Comparison of ENCODE assay signal across 9 cellular contexts in genomic region chr4:80182237-80182866, GRCh38. TPM values are rescaled to one million over a fixed set of nuclear protein-coding genes. Genes with fewer than 3 reads are reported as not detected.
DNase-seq lines count a peak whose midpoint lies in the region; ATAC-seq and TF ChIP-seq lines count a peak whose summit lies in the region.
"Had no signal": no experiment of that assay in that cellular context is flagged by ENCODE, and none has a peak within 500 bp of the region (broad histone marks: within the 10 kb centered on the region; RNA-seq: fewer than 3 reads in every experiment).

No MANE protein-coding gene starts in this region.

- no peak for ATAC-seq in right lobe of liver
- ATAC-seq: K562 had no signal

- peak overlapping the region; percentile 98 for H3K4me2 ChIP-seq in Loucy (ENCODE audit: low read depth, low read length, poor library complexity, severe bottlenecking)

- H3K36me3 ChIP-seq in Loucy (ENCODE audit: insufficient read depth, low read length) (no peaks in the 10 kb centered on the region), right lobe of liver (no peaks in the 10 kb centered on the region), Peyer's patch (no peaks in the 10 kb centered on the region)
- H3K36me3 ChIP-seq in effector memory CD4-positive, alpha-beta T cell (ENCODE audit: control insufficient read depth, insufficient read depth, low read length) = no peaks in the 10 kb centered on the region

- WGBS in right lobe of liver (ENCODE audit: insufficient coverage, low coverage, low lambda C conversion rate, missing lambda C conversion rate) = 14% methylated on average over 10 of the region's 10 CpGs

- peak overlapping the region; percentile 93 for H3K4me3 ChIP-seq in Loucy (ENCODE audit: low read length, poor library complexity, severe bottlenecking)
- no peak overlapping the region for H3K4me3 ChIP-seq in effector memory CD4-positive, alpha-beta T cell (ENCODE audit: insufficient read depth, low read depth, low read length, poor library complexity, severe bottlenecking)
- no peak overlapping the region for H3K4me3 ChIP-seq in right lobe of liver
- H3K4me3 ChIP-seq in Peyer's patch = no peak overlapping the region
- H3K4me3 ChIP-seq: K562 had no signal

- peaks cover 48% of the 10 kb centered on the region for H3K79me2 ChIP-seq in Loucy (ENCODE audit: insufficient read depth, low read length)

- H3K4me3 Mint-ChIP-seq in activated CD4-positive, alpha-beta T cell treated with anti-CD3 and anti-CD28 coated beads, Interleukin-2, amount 10 ng/mL, durations not matched to agents 24 days and 14 days = peak overlapping the region; percentile 96

- H3K9me3 ChIP-seq in Loucy (ENCODE audit: insufficient read depth, low read depth, low read length) (no peaks in the 10 kb centered on the region), right lobe of liver (no peaks in the 10 kb centered on the region), Peyer's patch (no peaks in the 10 kb centered on the region)
- H3K9me3 ChIP-seq in effector memory CD4-positive, alpha-beta T cell (ENCODE audit: control insufficient read depth, low read length) = no peaks in the 10 kb centered on the region

- peaks cover 48% of the 10 kb centered on the region for H3K4me1 Mint-ChIP-seq in activated CD4-positive, alpha-beta T cell treated with anti-CD3 and anti-CD28 coated beads, Interleukin-2, amount 10 ng/mL, durations not matched to agents 24 days and 14 days

- H3F3A ChIP-seq in Loucy (ENCODE audit: low read depth) = peaks cover 4% of the 10 kb centered on the region; the same call in 1 of the 2 replicates

- H3K27ac ChIP-seq in effector memory CD4-positive, alpha-beta T cell (ENCODE audit: insufficient read depth, low read length, poor library complexity, severe bottlenecking) = peak overlapping the region; percentile 96
- no peak overlapping the region for H3K27ac ChIP-seq in right lobe of liver
- peak overlapping the region in 1 of 4 donors; percentile 47 for H3K27ac ChIP-seq in Peyer's patch

- H3K27me3 Mint-ChIP-seq in activated CD4-positive, alpha-beta T cell treated with anti-CD3 and anti-CD28 coated beads, Interleukin-2, amount 10 ng/mL, durations not matched to agents 24 days and 14 days = peaks cover 19% of the 10 kb centered on the region

- H3K36me3 Mint-ChIP-seq in activated CD4-positive, alpha-beta T cell treated with anti-CD3 and anti-CD28 coated beads, Interleukin-2, amount 10 ng/mL, durations not matched to agents 24 days and 14 days (ENCODE audit: low read depth) = peaks cover 21% of the 10 kb centered on the region

- H3K9ac ChIP-seq in Loucy (ENCODE audit: low read depth, low read length, poor library complexity, severe bottlenecking) = peak overlapping the region; percentile 98

- H3K27me3 ChIP-seq in Loucy (ENCODE audit: insufficient read depth, low read length, poor library complexity, severe bottlenecking) = no peaks in the 10 kb centered on the region
- no peaks in the 10 kb centered on the region for H3K27me3 ChIP-seq in effector memory CD4-positive, alpha-beta T cell (replicated peaks; ENCODE audit: control insufficient read depth, insufficient read depth, low read length, poor library complexity, severe bottlenecking)
- H3K27me3 ChIP-seq in right lobe of liver = peaks cover 5 to 13% of the 10 kb centered on the region in 2 donors
- peaks cover 0 to 4% of the 10 kb centered on the region in 2 donors for H3K27me3 ChIP-seq in Peyer's patch

- peak overlapping the region; percentile 88 for H3K27ac Mint-ChIP-seq in activated CD4-positive, alpha-beta T cell treated with anti-CD3 and anti-CD28 coated beads, Interleukin-2, amount 10 ng/mL, durations not matched to agents 24 days and 14 days

- TF ChIP-seq CTCF in Loucy (conservative IDR thresholded peaks at IDR 0.05; ENCODE audit: low read length) (no peak), right lobe of liver (IDR thresholded peaks at IDR 0.05) (no peak), Peyer's patch (IDR thresholded peaks at IDR 0.05) (no peak)

- no peak for TF ChIP-seq POLR2A in right lobe of liver (IDR thresholded peaks at IDR 0.05)
- TF ChIP-seq POLR2A in Peyer's patch (IDR thresholded peaks at IDR 0.05) = no peak

- H3K4me1 ChIP-seq in Loucy (ENCODE audit: insufficient read depth, low read length, poor library complexity, severe bottlenecking) = peaks cover 55% of the 10 kb centered on the region
- peaks cover 23% of the 10 kb centered on the region for H3K4me1 ChIP-seq in effector memory CD4-positive, alpha-beta T cell (ENCODE audit: control insufficient read depth, insufficient read depth, low read length, poor library complexity, severe bottlenecking)
- peaks cover 0 to 24% (median 7%) of the 10 kb centered on the region in 4 donors for H3K4me1 ChIP-seq in right lobe of liver
- H3K4me1 ChIP-seq in Peyer's patch = peaks cover 0 to 7% (median 5%) of the 10 kb centered on the region in 4 donors

- intact Hi-C loops in activated CD4-positive, alpha-beta T cell treated with anti-CD3 and anti-CD28 coated beads, Interleukin-2, amount 10 ng/mL, durations not matched to agents 24 days and 14 days (cut with micrococcal nuclease) = loop anchor here (1.0 to 10.0 kb wide), 7 partner anchors 9 to 1408 kb away; partner anchors contain the start of genes BMP2K and PAQR3
- intact Hi-C loops in right lobe of liver (cut with DNase I) = no loop called here

- H4K20me1 ChIP-seq in Loucy (ENCODE audit: insufficient read depth, low read length, poor library complexity, severe bottlenecking) = no peaks in the 10 kb centered on the region

- peaks cover 6% of the 10 kb centered on the region for H3K9me3 Mint-ChIP-seq in activated CD4-positive, alpha-beta T cell treated with anti-CD3 and anti-CD28 coated beads, Interleukin-2, amount 10 ng/mL, durations not matched to agents 24 days and 14 days

- H3K9me2 ChIP-seq in Loucy (replicated peaks; ENCODE audit: low read depth, low read length) = no peaks in the 10 kb centered on the region

- peak; percentile 80 for DNase-seq in activated CD4-positive, alpha-beta T cell treated with anti-CD3 and anti-CD28 coated beads, Interleukin-2, amount 10 ng/mL, durations not matched to agents 24 days and 14 days
- DNase-seq in activated CD4-positive, alpha-beta T cell treated with anti-CD3 and anti-CD28 coated beads, Interleukin-2, amount 50 U/mL, for 4 hours = no peak
- no peak for DNase-seq in effector memory CD4-positive, alpha-beta T cell
- peak in 4 of 6 experiments; percentile 1 to 25 (median 24) for DNase-seq in stimulated activated naive CD4-positive, alpha-beta T cell (lab: John Stamatoyannopoulos, UW)
- DNase-seq in right lobe of liver = no peak
- no peak for DNase-seq in NCI-H1436 (lab: John Stamatoyannopoulos, UW)
- no peak for DNase-seq in Peyer's patch

- no peak overlapping the region for H2AFZ ChIP-seq in Loucy (ENCODE audit: low read length)

RNA-seq across cellular contexts. Expression of gene PRDM8, which starts 15.0 kb away (rescaled TPM):
- 3.6 and 4.6 TPM in 2 replicates for total RNA-seq in activated CD4-positive, alpha-beta T cell treated with anti-CD3 and anti-CD28 coated beads, Interleukin-2, amount 10 ng/mL, durations not matched to agents 24 days and 14 days
- total RNA-seq in right lobe of liver (under 1 TPM in 5 of 6 experiments, not detected in 1; 0.07 to 0.37 (median 0.12) TPM), Peyer's patch (1 to 10 TPM in 2 of 4 donors, under 1 TPM in 2; 0.35 to 5.8 (median 3.3) TPM)

Comparison
In these comparisons a context has a peak if more than half of its experiments do, and no peak if none do; other contexts are left out.
1. DNase-seq: peak in activated CD4-positive, alpha-beta T cell treated with anti-CD3 and anti-CD28 coated beads, Interleukin-2, amount 10 ng/mL, durations not matched to agents 24 days and 14 days (single experiment) and stimulated activated naive CD4-positive, alpha-beta T cell (4 of 6); none in activated CD4-positive, alpha-beta T cell treated with anti-CD3 and anti-CD28 coated beads, Interleukin-2, amount 50 U/mL, for 4 hours (0 of 2), effector memory CD4-positive, alpha-beta T cell (0 of 3), right lobe of liver (0 of 3), NCI-H1436 (single experiment) and Peyer's patch (0 of 3).